Comparison of ENCODE assay signal across 22 cellular contexts in the genomic region with DNA sequence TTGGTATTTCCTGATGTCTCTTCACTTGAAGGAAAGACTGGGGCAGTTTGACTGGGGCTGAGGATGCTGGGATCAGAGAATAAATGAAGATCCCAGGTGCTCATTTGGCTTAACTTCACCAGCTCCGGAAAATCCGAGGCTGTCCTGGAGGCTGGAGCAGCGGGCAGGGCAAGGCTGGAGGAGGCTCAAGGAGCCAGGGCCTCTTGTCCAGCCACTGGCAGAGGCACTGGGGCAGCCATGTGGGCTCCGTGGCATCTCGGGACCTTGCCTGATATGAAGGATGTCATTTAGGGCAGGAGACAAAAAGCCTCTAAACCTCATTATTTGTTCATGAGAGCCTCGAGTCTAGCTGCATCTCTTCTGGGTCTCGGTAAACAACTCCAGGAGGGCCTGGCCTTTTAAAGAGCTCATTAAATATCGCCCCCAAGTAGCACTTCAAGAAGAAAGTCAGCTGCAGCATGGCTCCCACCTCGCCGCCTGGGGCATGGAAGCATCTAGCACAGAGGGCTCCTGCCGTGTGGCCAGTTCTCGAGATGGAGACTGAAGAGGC. TPM values are rescaled to one million over a fixed set of nuclear protein-coding genes. Genes with fewer than 3 reads are reported as not detected.
"Had no signal": no experiment of that assay in that cellular context is flagged by ENCODE, and none has a peak within 500 bp of the region (broad histone marks: within the 10 kb centered on the region; RNA-seq: fewer than 3 reads in every experiment).

No MANE protein-coding gene starts in this region.

- DNase-seq: activated CD4-positive, alpha-beta T cell treated with anti-CD3 and anti-CD28 coated beads for 36 hours; foreskin keratinocyte; glutamatergic neuron; hippocampal formation; SK-N-SH; stimulated activated CD4-positive, alpha-beta T cell treated with anti-CD3 and anti-CD28 coated beads, Interleukin-12 subunit alpha, Interleukin-12 subunit beta, amount 100 ng/mL, for 4 hours; stimulated activated CD4-positive, alpha-beta T cell treated with anti-CD3 and anti-CD28 coated beads, Interleukin-1b, Interleukin-23, amount 100 ng/mL, for 48 hours; stimulated activated naive CD8-positive, alpha-beta T cell treated with anti-CD3 and anti-CD28 coated beads, Interleukin-15, Interleukin-2, amounts not matched to agents 100 U/mL and 50 U/mL, for 24 hours; transverse colon had no signal

- H3K4me3 Mint-ChIP-seq: activated CD4-positive, alpha-beta T cell treated with anti-CD3 and anti-CD28 coated beads for 36 hours; activated naive CD8-positive, alpha-beta T cell; mesothelial cell of epicardium; natural killer cell treated with Interleukin-12 subunit alpha and Interleukin-12 subunit beta and Interleukin-15 and Interleukin-18, amount 100 ng/mL, for 72 hours; T-helper 2 cell treated with Interferon-gamma antibody and Interleukin-4, amounts not matched to agents 5 μg/mL and 100 μg/mL, for 36 hours; WTC11 had no signal

- H3K27ac Mint-ChIP-seq: activated CD4-positive, alpha-beta T cell treated with anti-CD3 and anti-CD28 coated beads for 36 hours; activated naive CD8-positive, alpha-beta T cell; mesothelial cell of epicardium; natural killer cell treated with Interleukin-12 subunit alpha and Interleukin-12 subunit beta and Interleukin-15 and Interleukin-18, amount 100 ng/mL, for 72 hours; T-helper 2 cell treated with Interferon-gamma antibody and Interleukin-4, amounts not matched to agents 5 μg/mL and 100 μg/mL, for 36 hours; WTC11 had no signal

- H3K9me3 ChIP-seq: prostate gland, right atrium auricular region, SK-N-SH, transverse colon had no signal

- H3K4me3 ChIP-seq: lung, prostate gland, right atrium auricular region, transverse colon had no signal

- H3K4me1 ChIP-seq: foreskin keratinocyte, prostate gland, right atrium auricular region, transverse colon had no signal

- ATAC-seq: activated CD4-positive, alpha-beta T cell treated with anti-CD3 and anti-CD28 coated beads for 36 hours; foreskin keratinocyte; natural killer cell treated with Interleukin-12 subunit alpha and Interleukin-12 subunit beta and Interleukin-15 and Interleukin-18, amount 100 ng/mL, for 72 hours; stimulated activated naive CD8-positive, alpha-beta T cell treated with anti-CD3 and anti-CD28 coated beads, Interleukin-15, Interleukin-2, amounts not matched to agents 100 U/mL and 50 U/mL, for 24 hours; WTC11 had no signal

- H3K4me1 Mint-ChIP-seq: mesothelial cell of epicardium had no signal

- H3K36me3 ChIP-seq: prostate gland, right atrium auricular region, transverse colon had no signal

- H3K27me3 ChIP-seq: right atrium auricular region, transverse colon had no signal

- H3K27ac ChIP-seq: epithelial cell of prostate, foreskin keratinocyte, prostate gland, right atrium auricular region, transverse colon had no signal

RNA-seq across cellular contexts. Expression of a gene that starts 13.5 kb away (rescaled TPM):
- total RNA-seq: chondrocyte, dermis microvascular lymphatic vessel endothelial cell, fibroblast of lung, foreskin keratinocyte, mesothelial cell of epicardium, right atrium auricular region, WTC11 had no signal

RNA-seq across cellular contexts. Expression of a gene that starts 57.3 kb away (rescaled TPM):
- total RNA-seq: chondrocyte, dermis microvascular lymphatic vessel endothelial cell, fibroblast of lung, foreskin keratinocyte, lung, mesothelial cell of epicardium, omental fat pad, right atrium auricular region, transverse colon, WTC11 had no signal
